ENCODE assay signal across 15 cellular contexts in the genomic region with DNA sequence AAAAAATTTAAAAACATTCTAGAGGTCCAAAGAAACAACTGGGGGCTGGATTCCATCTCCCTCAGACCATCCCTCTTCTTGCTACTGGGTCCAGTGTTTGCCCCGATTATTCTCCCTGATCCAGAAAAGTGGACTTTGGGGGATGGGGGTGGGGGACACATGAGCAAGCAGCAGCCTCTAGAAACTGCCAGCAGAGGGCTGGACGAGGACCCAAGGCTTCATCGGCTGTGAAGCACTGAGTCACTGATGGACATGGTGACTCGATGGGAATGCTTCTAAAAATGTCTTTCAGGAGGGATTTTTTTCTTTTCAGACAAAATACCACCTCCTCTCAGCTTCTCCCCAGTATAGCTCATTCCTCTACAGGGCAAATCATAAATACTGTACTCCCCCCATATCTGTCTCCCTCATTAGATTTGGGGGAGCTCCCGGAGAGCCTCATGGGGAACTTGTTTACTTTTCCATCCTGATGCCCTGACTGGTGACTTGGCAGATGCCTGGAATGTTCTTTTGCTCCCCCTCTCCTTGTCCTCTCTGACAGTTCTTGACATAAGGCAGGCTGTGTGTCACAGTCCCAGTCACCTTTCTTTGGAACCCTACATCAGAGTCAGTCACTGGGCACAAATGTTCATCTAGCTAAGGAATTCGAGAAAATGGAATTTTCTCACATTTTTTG.
DNase-seq lines count a peak whose midpoint lies in the region; ATAC-seq and TF ChIP-seq lines count a peak whose summit lies in the region.
"Had no signal": no experiment of that assay in that cellular context is flagged by ENCODE, and none has a peak within 500 bp of the region (broad histone marks: within the 10 kb centered on the region; RNA-seq: fewer than 3 reads in every experiment).

No MANE protein-coding gene starts in this region.

- no peak for TF ChIP-seq EP300 in suprapubic skin (IDR thresholded peaks at IDR 0.05)

- H3K4me3 ChIP-seq in astrocyte of the spinal cord (ENCODE audit: low read depth, low read length), result no peak overlapping the region
- H3K4me3 ChIP-seq in suprapubic skin, result no peak overlapping the region
- H3K4me3 ChIP-seq in left lung, result no peak overlapping the region
- H3K4me3 ChIP-seq: mucosa of descending colon had no signal

- H3K36me3 ChIP-seq in suprapubic skin (no peaks in the 10 kb centered on the region), left lung (no peaks in the 10 kb centered on the region)

- peak; percentile 17 for DNase-seq in ACHN
- DNase-seq in HFFc6, result peak; percentile 70
- DNase-seq in astrocyte of the spinal cord (ENCODE audit: low read depth, low spot score), result peak; percentile 55
- DNase-seq in islet precursor cell, result peak; percentile 65
- DNase-seq in NCI-H2107 (lab: John Stamatoyannopoulos, UW), result no peak
- no peak for DNase-seq in suprapubic skin (ENCODE audit: low spot score in 2 of 2)
- DNase-seq in left lung, result no peak
- DNase-seq: activated CD4-positive, alpha-beta T cell treated with anti-CD3 and anti-CD28 coated beads for 4 hours; activated naive CD4-positive, alpha-beta T cell treated with anti-CD3 and anti-CD28 coated beads, Interleukin-2, amount 50 U/mL, for 16 hours; CD4-positive, alpha-beta T cell; foreskin melanocyte; mucosa of descending colon; NCI-H1417 treated with DMSO at 0.1 percent for 48 hours; stimulated activated naive CD4-positive, alpha-beta T cell had no signal

- H3K27me3 ChIP-seq in suprapubic skin (no peaks in the 10 kb centered on the region), left lung (no peaks in the 10 kb centered on the region)

- in situ Hi-C loops in ACHN (cut with HindIII; ENCODE audit: low pct_ligation_motif_present, low pct_unique_long_range_greater_than_20kb, low sequenced_read_pairs) (no loop called here), astrocyte of the spinal cord (cut with HindIII; ENCODE audit: low sequenced_read_pairs) (no loop called here)

- peak overlapping the region; percentile 79 for H3K27ac Mint-ChIP-seq in HFFc6
- H3K27ac Mint-ChIP-seq: CD4-positive, alpha-beta T cell had no signal

- H3K27ac ChIP-seq in suprapubic skin (no peak overlapping the region), left lung (no peak overlapping the region)

- no peak for TF ChIP-seq POLR2A in suprapubic skin (IDR thresholded peaks at IDR 0.05)

- H3K9me3 Mint-ChIP-seq in HFFc6, result peaks cover 18% of the 10 kb centered on the region

- H3K4me1 ChIP-seq in suprapubic skin (no peaks in the 10 kb centered on the region), left lung (no peaks in the 10 kb centered on the region)

- H3K4me3 Mint-ChIP-seq in HFFc6, result peak overlapping the region; percentile 25; the same call in 1 of the 2 replicates
- H3K4me3 Mint-ChIP-seq: CD4-positive, alpha-beta T cell had no signal

- peaks cover 14% of the 10 kb centered on the region for H3K27me3 Mint-ChIP-seq in HFFc6 (ENCODE audit: insufficient read depth)

- WGBS in suprapubic skin, result 72% methylated on average over 6 of the region's 6 CpGs

- intact Hi-C loops in left lung (cut with DNase I), result no loop called here

- H3K4me1 Mint-ChIP-seq in HFFc6 (ENCODE audit: low read depth), result peaks cover 17% of the 10 kb centered on the region

- no peak for ATAC-seq in left lung
- no peak for ATAC-seq in GM21723 (IDR thresholded peaks at IDR 0.05; ENCODE audit: unreplicated experiment)
- ATAC-seq: mucosa of descending colon had no signal

- peak; percentile 73 for TF ChIP-seq CTCF in HFFc6 (IDR thresholded peaks at IDR 0.05)
- TF ChIP-seq CTCF in astrocyte of the spinal cord (IDR thresholded peaks at IDR 0.05; ENCODE audit: low read depth, low read length), result peak; percentile 65
- no peak for TF ChIP-seq CTCF in suprapubic skin (IDR thresholded peaks at IDR 0.05)
- no peak for TF ChIP-seq CTCF in left lung (IDR thresholded peaks at IDR 0.05)

- no peaks in the 10 kb centered on the region for H3K9me3 ChIP-seq in suprapubic skin
- H3K9me3 ChIP-seq in left lung, result peaks cover 0 to 9% of the 10 kb centered on the region in 2 donors

- no peaks in the 10 kb centered on the region for H3K36me3 Mint-ChIP-seq in HFFc6 (ENCODE audit: low read depth)

Comparison
In these comparisons a context has a peak if more than half of its experiments do, and no peak if none do; other contexts are left out.
1. DNase-seq: peak in ACHN (single experiment), HFFc6 (single experiment), astrocyte of the spinal cord (single experiment) and islet precursor cell (single experiment); none in NCI-H2107 (single experiment), suprapubic skin (0 of 2) and left lung (0 of 2).
2. CTCF ChIP-seq: peak in HFFc6 (single experiment) and astrocyte of the spinal cord (single experiment); none in suprapubic skin (0 of 2) and left lung (0 of 2).